15 cellular contexts compared by ENCODE assay signal in the genomic region with DNA sequence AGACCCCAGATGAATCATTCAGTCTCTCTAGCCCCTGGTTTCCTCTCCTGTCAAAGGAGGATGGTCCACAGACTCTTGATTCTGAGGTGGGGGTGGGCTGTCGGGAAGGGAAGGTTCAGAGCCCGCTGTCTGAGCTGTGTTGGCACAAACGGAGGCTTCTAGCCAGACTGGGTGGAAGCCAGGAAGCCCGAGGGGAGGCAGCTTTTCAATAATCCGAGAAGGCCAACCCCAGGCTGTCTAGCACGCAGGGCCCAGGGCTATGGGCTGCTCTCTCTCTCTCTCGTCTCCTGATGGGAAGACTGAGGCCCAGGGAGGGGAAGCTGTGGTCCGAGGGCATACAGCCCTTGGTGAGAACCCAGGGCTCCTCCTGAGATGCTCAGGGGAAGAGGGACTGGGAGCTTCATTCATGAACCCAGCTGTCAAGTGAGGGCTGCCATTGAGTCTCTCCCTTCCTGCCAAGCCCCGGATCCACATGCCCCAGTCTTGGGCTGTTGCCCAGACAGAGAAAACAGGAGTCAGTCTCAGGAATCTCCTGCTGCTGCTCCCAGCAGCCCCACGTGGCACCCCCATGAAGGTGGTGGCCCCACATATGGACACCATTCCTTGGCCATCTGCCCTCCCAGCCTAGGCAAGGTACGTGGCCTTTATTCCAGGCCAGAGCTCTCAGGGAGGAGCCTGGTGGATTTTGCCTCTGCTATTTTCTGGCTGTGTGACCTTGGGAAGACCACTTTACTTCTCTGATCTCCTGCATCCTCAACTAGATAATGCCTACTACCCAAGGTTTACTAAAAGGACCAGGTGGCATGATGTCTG. TPM values are rescaled to one million over a fixed set of nuclear protein-coding genes. Genes with fewer than 3 reads are reported as not detected.
A peak's percentile ranks its signal among the peaks of the same experiment; 100 is the strongest.
DNase-seq lines count a peak whose midpoint lies in the region; ATAC-seq and TF ChIP-seq lines count a peak whose summit lies in the region.
"Had no signal": no experiment of that assay in that cellular context is flagged by ENCODE, and none has a peak within 500 bp of the region (broad histone marks: within the 10 kb centered on the region; RNA-seq: fewer than 3 reads in every experiment).

No MANE protein-coding gene starts in this region.

- no peaks in the 10 kb centered on the region; the same call in 1 of the 2 replicates for H3K36me3 ChIP-seq in SK-N-MC (ENCODE audit: insufficient read depth, low read length)
- no peaks in the 10 kb centered on the region for H3K36me3 ChIP-seq in esophagus squamous epithelium
- H3K36me3 ChIP-seq in spleen: no peaks in the 10 kb centered on the region
- H3K36me3 ChIP-seq: gastroesophageal sphincter, sigmoid colon had no signal

- H3K27ac ChIP-seq in SK-N-MC: peak overlapping the region; percentile 84
- H3K27ac ChIP-seq in substantia nigra (ENCODE audit: low read depth, low read length, poor library complexity, severe bottlenecking): peak overlapping the region; percentile 72
- no peak overlapping the region for H3K27ac ChIP-seq in esophagus squamous epithelium
- H3K27ac ChIP-seq in spleen: no peak overlapping the region
- H3K27ac ChIP-seq: gastroesophageal sphincter, sigmoid colon had no signal

- DNase-seq in G401 (ENCODE audit: low spot score) (peak; percentile 74), SK-N-MC (ENCODE audit: low read depth, low spot score) (no peak), hypothalamus (lab: John Stamatoyannopoulos, UW) (peak in 43 of 51 donors; percentile 8 to 78 (median 53)), substantia nigra (lab: John Stamatoyannopoulos, UW) (peak in 43 of 49 donors; percentile 11 to 81 (median 57)), esophagus squamous epithelium (lab: John Stamatoyannopoulos, UW) (no peak), spleen (no peak)
- no peak for DNase-seq in activated CD8-positive, alpha-beta T cell treated with anti-CD3 and anti-CD28 coated beads, Interleukin-2, amount 10 ng/mL, durations not matched to agents 7 days and 5 days
- DNase-seq: activated CD4-positive, alpha-beta T cell treated with anti-CD3 and anti-CD28 coated beads, Interleukin-2, amount 50 U/mL, for 4 hours; CD4-positive, alpha-beta memory T cell; MV-4-11; NCI-H345; sigmoid colon; stimulated activated naive CD4-positive, alpha-beta T cell had no signal

- no peak overlapping the region for H3K4me3 Mint-ChIP-seq in activated CD8-positive, alpha-beta T cell treated with anti-CD3 and anti-CD28 coated beads, Interleukin-2, amount 10 ng/mL, durations not matched to agents 7 days and 5 days
- H3K4me3 Mint-ChIP-seq: CD4-positive, alpha-beta memory T cell; T-helper 2 cell treated with Interferon-gamma antibody and Interleukin-4, amounts not matched to agents 5 μg/mL and 100 μg/mL, for 36 hours had no signal

- POLR2A ChIA-PET in activated CD8-positive, alpha-beta T cell treated with anti-CD3 and anti-CD28 coated beads, Interleukin-2, amount 10 ng/mL, durations not matched to agents 7 days and 5 days (lab: Charles Lee): no interaction called here

- H3K27me3 ChIP-seq in esophagus squamous epithelium: peaks cover 0 to 54% (median 0%) of the 10 kb centered on the region in 4 donors
- peaks cover 0 to 80% (median 20%) of the 10 kb centered on the region in 7 donors for H3K27me3 ChIP-seq in spleen (replicated peaks in 1 of 7)

- no peak overlapping the region for H3K27ac Mint-ChIP-seq in activated CD8-positive, alpha-beta T cell treated with anti-CD3 and anti-CD28 coated beads, Interleukin-2, amount 10 ng/mL, durations not matched to agents 7 days and 5 days
- H3K27ac Mint-ChIP-seq: CD4-positive, alpha-beta memory T cell; T-helper 2 cell treated with Interferon-gamma antibody and Interleukin-4, amounts not matched to agents 5 μg/mL and 100 μg/mL, for 36 hours had no signal

- ATAC-seq in activated CD8-positive, alpha-beta T cell treated with anti-CD3 and anti-CD28 coated beads, Interleukin-2, amount 10 ng/mL, durations not matched to agents 7 days and 5 days: no peak
- ATAC-seq: gastroesophageal sphincter had no signal

- 59 to 61% methylated on average over 5 to 7 of the region's 11 CpGs for WGBS in esophagus squamous epithelium, 2 donors
- WGBS in spleen, 5 donors: 77 to 86% (median 83%) methylated on average over 7 to 11 of the region's 11 CpGs

- no peak overlapping the region for H3K9ac ChIP-seq in SK-N-MC (ENCODE audit: insufficient read length)

- no peak for TF ChIP-seq POLR2A in esophagus squamous epithelium (IDR thresholded peaks at IDR 0.05)
- TF ChIP-seq POLR2A in spleen (IDR thresholded peaks at IDR 0.05): no peak

- no peaks in the 10 kb centered on the region for H3K36me3 Mint-ChIP-seq in activated CD8-positive, alpha-beta T cell treated with anti-CD3 and anti-CD28 coated beads, Interleukin-2, amount 10 ng/mL, durations not matched to agents 7 days and 5 days (ENCODE audit: low read depth)
- H3K36me3 Mint-ChIP-seq: CD4-positive, alpha-beta memory T cell had no signal

- in situ Hi-C loops in G401 (cut with HindIII; ENCODE audit: low sequenced_read_pairs): no loop called here

- H3K27me3 Mint-ChIP-seq in activated CD8-positive, alpha-beta T cell treated with anti-CD3 and anti-CD28 coated beads, Interleukin-2, amount 10 ng/mL, durations not matched to agents 7 days and 5 days (ENCODE audit: low read depth): peaks cover 17% of the 10 kb centered on the region

- H3K4me3 ChIP-seq in SK-N-MC: peak overlapping the region; percentile 38; the same call in 1 of the 2 replicates
- H3K4me3 ChIP-seq in esophagus squamous epithelium: no peak overlapping the region
- no peak overlapping the region for H3K4me3 ChIP-seq in spleen
- H3K4me3 ChIP-seq: gastroesophageal sphincter, sigmoid colon had no signal

- CTCF ChIA-PET in activated CD8-positive, alpha-beta T cell treated with anti-CD3 and anti-CD28 coated beads, Interleukin-2, amount 10 ng/mL, durations not matched to agents 7 days and 5 days (lab: Charles Lee): no interaction called here

- TF ChIP-seq CTCF in esophagus squamous epithelium (IDR thresholded peaks at IDR 0.05) (no peak), spleen (IDR thresholded peaks at IDR 0.05 in 8 of 11, conservative IDR thresholded peaks at IDR 0.05 in 3 of 11) (no peak)

- no peaks in the 10 kb centered on the region for H3K9me3 Mint-ChIP-seq in activated CD8-positive, alpha-beta T cell treated with anti-CD3 and anti-CD28 coated beads, Interleukin-2, amount 10 ng/mL, durations not matched to agents 7 days and 5 days (ENCODE audit: insufficient read depth)
- H3K9me3 Mint-ChIP-seq: CD4-positive, alpha-beta memory T cell; T-helper 2 cell treated with Interferon-gamma antibody and Interleukin-4, amounts not matched to agents 5 μg/mL and 100 μg/mL, for 36 hours had no signal

- H3K4me1 ChIP-seq in esophagus squamous epithelium (peaks cover 13 to 68% (median 27%) of the 10 kb centered on the region in 3 donors), spleen (peaks cover 0 to 15% (median 7%) of the 10 kb centered on the region in 6 donors)

- peaks cover 2% of the 10 kb centered on the region for H3K4me1 Mint-ChIP-seq in activated CD8-positive, alpha-beta T cell treated with anti-CD3 and anti-CD28 coated beads, Interleukin-2, amount 10 ng/mL, durations not matched to agents 7 days and 5 days (ENCODE audit: low read depth)

- intact Hi-C loops in esophagus squamous epithelium (cut with DNase I) (no loop called here), spleen (cut with DNase I; ENCODE audit: low total_unique reads) (no loop called here)

- no peaks in the 10 kb centered on the region for H3K9me3 ChIP-seq in SK-N-MC (ENCODE audit: low read depth, low read length)
- H3K9me3 ChIP-seq in esophagus squamous epithelium: no peaks in the 10 kb centered on the region
- no peaks in the 10 kb centered on the region for H3K9me3 ChIP-seq in spleen
- H3K9me3 ChIP-seq: gastroesophageal sphincter, sigmoid colon had no signal

RNA-seq across cellular contexts. Expression of gene RAP1GAP, which starts 44.4 kb away (rescaled TPM):
- total RNA-seq in G401 (2014; rRNA removed; shearing (Covaris generic)): 3.7 and 4.8 TPM in 2 replicates
- 1 to 10 TPM; 1.9 to 6.8 (median 5.0) TPM for total RNA-seq in esophagus squamous epithelium
- total RNA-seq in spleen: 10 to 100 TPM in 1 of 7 donors, 1 to 10 TPM in 4, under 1 TPM in 2; 0.69 to 12.1 (median 1.0) TPM
- under 1 TPM; 0.30 to 0.67 (median 0.41) TPM for polyA plus RNA-seq in spleen
- total RNA-seq in activated CD8-positive, alpha-beta T cell treated with anti-CD3 and anti-CD28 coated beads, Interleukin-2, amount 10 ng/mL, durations not matched to agents 7 days and 5 days: under 1 TPM in 1 of 2 experiments, not detected in 1; 0.13 TPM
- polyA plus RNA-seq: CD4-positive, alpha-beta memory T cell had no signal

Comparison
In these comparisons a context has a peak if more than half of its experiments do, and no peak if none do; other contexts are left out.
1. DNase-seq: peak in G401 (single experiment), hypothalamus (43 of 51) and substantia nigra (43 of 49); none in SK-N-MC (single experiment), esophagus squamous epithelium (single experiment), spleen (single experiment) and activated CD8-positive, alpha-beta T cell treated with anti-CD3 and anti-CD28 coated beads, Interleukin-2, amount 10 ng/mL, durations not matched to agents 7 days and 5 days (single experiment).
2. H3K27ac ChIP-seq: peak in SK-N-MC (single experiment) and substantia nigra (single experiment); none in esophagus squamous epithelium (0 of 4) and spleen (0 of 8).